12 cellular contexts compared by ENCODE assay signal in genomic region chr3:4772858-4773257, GRCh38.
A peak's percentile ranks its signal among the peaks of the same experiment; 100 is the strongest.
DNase-seq lines count a peak whose midpoint lies in the region; ATAC-seq, FAIRE-seq and TF ChIP-seq lines count a peak whose summit lies in the region.
"Had no signal": no experiment of that assay in that cellular context is flagged by ENCODE, and none has a peak within 500 bp of the region (broad histone marks: within the 10 kb centered on the region; RNA-seq: fewer than 3 reads in every experiment).

No MANE protein-coding gene starts in this region.

- no peaks in the 10 kb centered on the region for H3K27me3 ChIP-seq in left ventricle myocardium inferior (ENCODE audit: low read depth)
- no peaks in the 10 kb centered on the region for H3K27me3 ChIP-seq in colonic mucosa
- no peaks in the 10 kb centered on the region for H3K27me3 ChIP-seq in pancreas
- H3K27me3 ChIP-seq in A673 (replicated peaks; ENCODE audit: insufficient read depth, low read depth, low read length, poor library complexity) = no peaks in the 10 kb centered on the region

- H3K27ac ChIP-seq in left ventricle myocardium inferior (replicated peaks) (peak overlapping the region; percentile 85), colonic mucosa (peak overlapping the region; percentile 84), pancreas (peak overlapping the region; percentile 67 to 94 (median 80)), urinary bladder (ENCODE audit: low read depth) (peak overlapping the region; percentile 90), A673 (ENCODE audit: low read depth, low read length, poor library complexity, severe bottlenecking) (no peak overlapping the region)

- FAIRE-seq in pancreas (lab: Jason Lieb, UNC) = no peak
- FAIRE-seq: GM12891 had no signal

- intact Hi-C loops in left ventricle myocardium inferior (cut with micrococcal nuclease) = no loop called here
- intact Hi-C loops in left ventricle myocardium superior (cut with micrococcal nuclease) = no loop called here
- intact Hi-C loops in colonic mucosa (cut with DNase I) = no loop called here
- intact Hi-C loops in pancreas (cut with DNase I) = loop anchor here in 1 of 3 donors (10.0 kb wide), 1 partner anchor 48 kb away; no protein-coding TSS in a partner anchor
- intact Hi-C loops in A673 (cut with micrococcal nuclease; ENCODE audit: unreplicated experiment) = no loop called here

- H3K36me3 ChIP-seq in left ventricle myocardium inferior (peaks cover 11% of the 10 kb centered on the region), colonic mucosa (no peaks in the 10 kb centered on the region), pancreas (no peaks in the 10 kb centered on the region), urinary bladder (ENCODE audit: insufficient read depth) (peaks cover 2% of the 10 kb centered on the region), A673 (ENCODE audit: insufficient read depth, low read length, poor library complexity, severe bottlenecking) (no peaks in the 10 kb centered on the region)

- H3K4me1 ChIP-seq in left ventricle myocardium inferior (peaks cover 37% of the 10 kb centered on the region), colonic mucosa (peaks cover 18% of the 10 kb centered on the region), pancreas (peaks cover 60 to 71% (median 64%) of the 10 kb centered on the region in 3 donors), urinary bladder (ENCODE audit: insufficient read depth) (no peaks in the 10 kb centered on the region), A673 (ENCODE audit: insufficient read depth, low read length, poor library complexity, severe bottlenecking) (no peaks in the 10 kb centered on the region)

- peak overlapping the region in 1 of 2 donors; percentile 73 for H3K9ac ChIP-seq in colonic mucosa (ENCODE audit: low read depth in 2 of 2, low read length in 2 of 2)

- no peak for TF ChIP-seq CTCF in left ventricle myocardium inferior (IDR thresholded peaks at IDR 0.05; ENCODE audit: borderline replicate concordance)
- TF ChIP-seq CTCF in colonic mucosa (IDR thresholded peaks at IDR 0.05) = no peak
- TF ChIP-seq CTCF in pancreas (IDR thresholded peaks at IDR 0.05) = no peak
- TF ChIP-seq CTCF in A673 (conservative IDR thresholded peaks at IDR 0.05; ENCODE audit: low read depth, low read length) = no peak

- CTCF ChIA-PET in A673 (lab: Charles Lee) = no interaction called here

- BruUV-seq in A673 (replicated peaks; lab: Mats Ljungman, UMichigan) = no TSS peak

- ATAC-seq in left ventricle myocardium superior (no peak), pancreas (peak; percentile 55 to 64 (median 60)), HG02588 (IDR thresholded peaks at IDR 0.05; ENCODE audit: unreplicated experiment) (no peak)

- H3K9me3 ChIP-seq in left ventricle myocardium inferior (replicated peaks) (no peaks in the 10 kb centered on the region), colonic mucosa (no peaks in the 10 kb centered on the region), pancreas (no peaks in the 10 kb centered on the region), A673 (ENCODE audit: low read depth, low read length, poor library complexity, severe bottlenecking) (no peaks in the 10 kb centered on the region)

- no peak for DNase-seq in left ventricle myocardium inferior
- no peak for DNase-seq in left ventricle myocardium superior
- DNase-seq in colonic mucosa = no peak
- peak in 4 of 6 donors; percentile 48 to 65 (median 63) for DNase-seq in pancreas
- no peak for DNase-seq in A673 (ENCODE audit: low spot score)
- no peak for DNase-seq in activated effector memory CD4-positive, alpha-beta T cell treated with Interleukin-2 at 50 U/mL for 16 hours
- DNase-seq: DMS79, hypothalamus, NCI-H345 had no signal

- 47% methylated on average over 9 of the region's 9 CpGs for WGBS in pancreas, 2 donors
- 90% methylated on average over 9 of the region's 9 CpGs for WGBS in urinary bladder

- POLR2A ChIA-PET in A673 (lab: Charles Lee; ENCODE audit: low non-redundant PET) = no interaction called here

- H3K4me3 ChIP-seq in left ventricle myocardium inferior (no peak overlapping the region), colonic mucosa (no peak overlapping the region), pancreas (no peak overlapping the region), urinary bladder (ENCODE audit: low read depth, low read length) (no peak overlapping the region), A673 (ENCODE audit: low read depth, low read length, poor library complexity, severe bottlenecking) (no peak overlapping the region)

Comparison
In these comparisons a context has a peak if more than half of its experiments do, and no peak if none do; other contexts are left out.
1. DNase-seq: peak in pancreas (4 of 6); none in left ventricle myocardium inferior (single experiment), left ventricle myocardium superior (single experiment), colonic mucosa (single experiment), A673 (single experiment) and activated effector memory CD4-positive, alpha-beta T cell treated with Interleukin-2 at 50 U/mL for 16 hours (single experiment).
2. ATAC-seq: peak in pancreas (4 of 4); none in left ventricle myocardium superior (single experiment) and HG02588 (single experiment).